7 cellular contexts compared by ENCODE assay signal in genomic region chr16:22699356-22699755, GRCh38.
"Had no signal": no experiment of that assay in that cellular context is flagged by ENCODE, and none has a peak within 500 bp of the region (broad histone marks: within the 10 kb centered on the region; RNA-seq: fewer than 3 reads in every experiment).

No MANE protein-coding gene starts in this region.

- DNase-seq: IMR-90, KBM-7, KG1 had no signal

- H3K4me3 ChIP-seq: K562 had no signal

- H3K27ac ChIP-seq: HL-60, KMS-11 had no signal

- ATAC-seq: K562 had no signal

- H3K9ac ChIP-seq: KMS-11 had no signal

- FAIRE-seq: HTR-8/SVneo, K562 had no signal

- H3K4me2 ChIP-seq: KMS-11 had no signal
